ENCODE assay signal across 1 cellular context in genomic region chr16:58515125-58515870, GRCh38.
TF ChIP-seq lines count a peak whose summit lies in the region.

Gene SETD6, plus strand, starts transcription at chr16:58515517. Its CDS starts 21 bp downstream, at chr16:58515538.

TF ChIP-seq in HepG2, 621 proteins besides CTCF, POLR2A, EP300 and RAD21 (continued from another document and continues in another):
- TF ChIP-seq ZBTB4 (CRISPR knock-in tag; IDR thresholded peaks at IDR 0.05; ENCODE audit: borderline replicate concordance) (peak; percentile 92; the same call in 1 of the 2 replicates), MXD4 (CRISPR knock-in tag; IDR thresholded peaks at IDR 0.05) (peak; percentile 100), MTA1 (CRISPR knock-in tag; IDR thresholded peaks at IDR 0.05; ENCODE audit: borderline replicate concordance) (peak; percentile 92), ZNF510 (CRISPR knock-in tag; IDR thresholded peaks at IDR 0.05; ENCODE audit: low read depth) (peak; percentile 98; the same call in 1 of the 2 replicates), ATF7 (IDR thresholded peaks at IDR 0.05) (no peak), ATF7 (CRISPR knock-in tag; IDR thresholded peaks at IDR 0.05) (0 out of 2 replicates have a peak, but pooled peaks have one; percentile 32), SIN3B (IDR thresholded peaks at IDR 0.05; ENCODE audit: low read length) (peak; percentile 69), BRCA1 (CRISPR knock-in tag; IDR thresholded peaks at IDR 0.05) (peak; percentile 89), HDAC1 (CRISPR knock-in tag; IDR thresholded peaks at IDR 0.05) (peak; percentile 98), ZBTB14 (CRISPR knock-in tag; IDR thresholded peaks at IDR 0.05) (peak; percentile 72), ADNP (CRISPR knock-in tag; IDR thresholded peaks at IDR 0.05) (0 out of 2 replicates have a peak, but pooled peaks have one; percentile 9), SP2 (CRISPR knock-in tag; IDR thresholded peaks at IDR 0.05) (peak; percentile 76), JUND (CRISPR knock-in tag; IDR thresholded peaks at IDR 0.05) (no peak; the same call in 1 of the 2 replicates), TAF15 (IDR thresholded peaks at IDR 0.05; ENCODE audit: low read depth, low read length, poor library complexity, severe bottlenecking) (peak; percentile 83), NONO (IDR thresholded peaks at IDR 0.05) (no peak), NONO (CRISPR knock-in tag; conservative IDR thresholded peaks at IDR 0.05) (peak; percentile 90), ZNF619 (CRISPR knock-in tag; IDR thresholded peaks at IDR 0.05) (peak; percentile 40; the same call in 1 of the 2 replicates), REXO4 (CRISPR knock-in tag; IDR thresholded peaks at IDR 0.05; ENCODE audit: borderline replicate concordance) (0 out of 2 replicates have a peak, but pooled peaks have one; percentile 35), SAFB2 (CRISPR knock-in tag; IDR thresholded peaks at IDR 0.05; ENCODE audit: borderline replicate concordance, low read depth) (peak; percentile 76; the same call in 1 of the 2 replicates), REST (IDR thresholded peaks at IDR 0.05; ENCODE audit: borderline replicate concordance in 1 of 2, low read depth in 1 of 2, low read length in 2 of 2) (peak in 1 of 2 experiments; percentile 26; a peak in 2 of 4 replicates), ZSCAN21 (CRISPR knock-in tag; IDR thresholded peaks at IDR 0.05; ENCODE audit: borderline replicate concordance) (peak; percentile 90), ZC3H4 (CRISPR knock-in tag; IDR thresholded peaks at IDR 0.05; ENCODE audit: borderline replicate concordance) (no peak), HES4 (CRISPR knock-in tag; IDR thresholded peaks at IDR 0.05; ENCODE audit: borderline replicate concordance) (0 out of 2 replicates have a peak, but pooled peaks have one; percentile 44), FUBP1 (CRISPR knock-in tag; IDR thresholded peaks at IDR 0.05; ENCODE audit: borderline replicate concordance) (no peak), RFX5 (IDR thresholded peaks at IDR 0.05; ENCODE audit: low read depth, low read length) (no peak), STAT5B (CRISPR knock-in tag; IDR thresholded peaks at IDR 0.05) (peak; percentile 35; the same call in 1 of the 2 replicates), PREB (CRISPR knock-in tag; IDR thresholded peaks at IDR 0.05) (peak; percentile 77; the same call in 1 of the 2 replicates), ESRRA (CRISPR knock-in tag; IDR thresholded peaks at IDR 0.05; ENCODE audit: low read depth) (no peak; the same call in 1 of the 2 replicates), MED8 (CRISPR knock-in tag; IDR thresholded peaks at IDR 0.05; ENCODE audit: insufficient replicate concordance) (peak; percentile 50), ZNF253 (CRISPR knock-in tag; IDR thresholded peaks at IDR 0.05; ENCODE audit: borderline replicate concordance) (peak; percentile 80), CEBPZ (IDR thresholded peaks at IDR 0.05; ENCODE audit: low read length) (no peak), KMT2A (CRISPR knock-in tag; IDR thresholded peaks at IDR 0.05) (peak; percentile 86), GATA4 (IDR thresholded peaks at IDR 0.05; ENCODE audit: borderline replicate concordance, low read depth) (peak; percentile 39; the same call in 1 of the 2 replicates), ZNF704 (CRISPR knock-in tag; IDR thresholded peaks at IDR 0.05; ENCODE audit: borderline replicate concordance) (peak; percentile 99), ZNF629 (CRISPR knock-in tag; conservative IDR thresholded peaks at IDR 0.05) (no peak; the same call in 1 of the 2 replicates), ZNF142 (CRISPR knock-in tag; IDR thresholded peaks at IDR 0.05) (peak; percentile 91)
